Comparison of ENCODE assay signal across 8 cellular contexts in the genomic region with DNA sequence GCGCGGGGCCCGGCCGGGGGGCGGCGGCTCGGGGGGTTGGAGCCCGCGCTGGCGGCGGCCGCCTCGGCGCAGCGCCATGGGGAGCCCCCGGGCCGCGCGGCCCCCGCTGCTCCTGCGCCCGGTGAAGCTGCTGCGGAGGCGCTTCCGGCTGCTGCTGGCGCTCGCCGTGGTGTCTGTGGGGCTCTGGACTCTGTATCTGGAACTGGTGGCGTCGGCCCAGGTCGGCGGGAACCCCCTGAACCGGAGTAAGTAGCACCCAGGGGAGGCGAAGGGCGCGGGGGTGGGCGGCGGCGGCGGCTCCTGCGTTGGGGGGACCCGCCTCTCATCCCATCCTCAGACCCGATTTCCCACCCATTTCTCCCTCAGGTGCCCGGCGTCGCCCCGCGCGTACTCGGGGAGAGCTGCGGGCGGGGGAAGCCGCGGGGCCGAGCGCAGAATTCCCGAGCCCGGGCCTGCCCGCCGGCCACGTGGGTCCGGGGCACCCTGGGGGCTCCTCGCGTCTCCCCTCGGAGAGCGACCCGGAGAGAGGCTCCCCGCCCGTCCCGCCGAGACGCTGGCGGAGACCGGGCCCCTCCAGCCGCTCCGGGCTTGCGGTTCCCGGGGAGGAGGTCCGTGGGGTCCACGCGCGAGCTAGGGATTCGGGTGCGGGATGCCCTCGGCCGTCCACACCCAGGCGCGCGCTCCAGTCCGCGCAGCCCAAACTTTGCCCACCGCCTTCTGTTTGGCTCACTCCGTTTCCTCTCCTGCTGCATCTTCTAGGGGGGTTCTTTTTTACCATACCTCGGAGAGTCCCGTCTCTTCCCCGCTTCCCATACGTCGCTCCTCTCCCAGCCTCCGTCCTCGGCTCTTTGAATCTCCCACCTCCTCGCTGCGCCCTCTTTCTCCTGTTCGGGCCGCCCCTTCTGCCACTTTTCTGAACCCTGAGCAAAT. TPM values are rescaled to one million over a fixed set of nuclear protein-coding genes. Genes with fewer than 3 reads are reported as not detected.
A peak's percentile ranks its signal among the peaks of the same experiment; 100 is the strongest.
DNase-seq lines count a peak whose midpoint lies in the region; ATAC-seq and TF ChIP-seq lines count a peak whose summit lies in the region.

No MANE protein-coding gene starts in this region.

- H3K4me1 ChIP-seq in esophagus (ENCODE audit: control insufficient read depth in 2 of 2, insufficient read depth in 2 of 2, low read length in 1 of 2): peaks cover 2 to 3% of the 10 kb centered on the region in 2 donors

- H3K27ac ChIP-seq in esophagus (ENCODE audit: low read depth in 2 of 2, low read length in 1 of 2): no peak overlapping the region

- TF ChIP-seq CTCF in AG04449 (IDR thresholded peaks at IDR 0.05; ENCODE audit: insufficient read depth, low read length, missing control alignments) (no peak), omental fat pad (IDR thresholded peaks at IDR 0.05) (no peak)

- 3 to 6% methylated on average over 68 to 104 of the region's 104 CpGs for WGBS in esophagus, 2 donors

- H3K36me3 ChIP-seq in esophagus (ENCODE audit: control insufficient read depth in 2 of 2, insufficient read depth in 2 of 2, low read length in 1 of 2): no peaks in the 10 kb centered on the region

- DNase-seq in AG04449 (ENCODE audit: low read depth, low spot score) (no peak), HT-29 (ENCODE audit: low spot score) (peak; percentile 12), omental fat pad (ENCODE audit: low spot score) (no peak), DMS153 (lab: John Stamatoyannopoulos, UW) (no peak), Kasumi-1 (lab: John Stamatoyannopoulos, UW) (no peak)
- DNase-seq in activated CD8-positive, alpha-beta memory T cell treated with anti-CD3 and anti-CD28 coated beads for 24 hours: peak; percentile 71

- ATAC-seq in omental fat pad (ENCODE audit: low FRiP score): peak; percentile 61
- no peak for ATAC-seq in HG03571 (IDR thresholded peaks at IDR 0.05; ENCODE audit: unreplicated experiment)

- POLR2A ChIA-PET in AG04449 (lab: Yijun Ruan, JAX): no interaction called here

- peaks cover 0 to 4% of the 10 kb centered on the region in 2 donors for H3K27me3 ChIP-seq in esophagus (ENCODE audit: control insufficient read depth in 1 of 2, insufficient read depth in 2 of 2, low read length in 2 of 2)

- H3K9me3 ChIP-seq in esophagus (ENCODE audit: control insufficient read depth in 2 of 2, insufficient read depth in 1 of 2, low read depth in 1 of 2, low read length in 1 of 2): no peaks in the 10 kb centered on the region

- CTCF ChIA-PET in AG04449 (lab: Yijun Ruan, JAX): interaction anchor here (1.0 to 12.0 kb wide), 3 partner anchors 7 to 87 kb away, joined by 5 to 157 read pairs (median 44); no protein-coding TSS in a partner anchor

- H3K4me3 ChIP-seq in AG04449 (ENCODE audit: low read depth, low read length): peak overlapping the region; percentile 43
- peak overlapping the region; percentile 50 to 58 for H3K4me3 ChIP-seq in esophagus (ENCODE audit: low read depth in 1 of 2, low read length in 2 of 2)

RNA-seq across cellular contexts. Expression of a gene that starts 0.8 kb away (rescaled TPM):
- total RNA-seq in HT-29 (2014; rRNA removed; shearing (Covaris generic)): 25.5 and 30.8 TPM in 2 replicates
- 1 to 10 TPM; 8.1 to 8.9 TPM for polyA plus RNA-seq in esophagus
- total RNA-seq in omental fat pad: under 1 TPM in 3 of 4 donors, not detected in 1; 0.13 to 0.60 (median 0.28) TPM

RNA-seq across cellular contexts. Expression of a gene that starts 59.1 kb away (rescaled TPM):
- total RNA-seq in HT-29 (2014; rRNA removed; shearing (Covaris generic)): 3.5 and 6.1 TPM in 2 replicates
- 1 to 10 TPM; 4.7 to 4.8 TPM for polyA plus RNA-seq in esophagus
- total RNA-seq in omental fat pad: 1 to 10 TPM; 4.2 to 9.6 (median 5.5) TPM

Comparison
In these comparisons a context has a peak if more than half of its experiments do, and no peak if none do; other contexts are left out.
1. DNase-seq: peak in HT-29 (single experiment) and activated CD8-positive, alpha-beta memory T cell treated with anti-CD3 and anti-CD28 coated beads for 24 hours (single experiment); none in AG04449 (single experiment), omental fat pad (single experiment), DMS153 (single experiment) and Kasumi-1 (0 of 2).
2. RNA of a gene that starts 0.8 kb away (total RNA-seq): 25.5 to 30.8 TPM in HT-29; 0.13 to 0.60 TPM in omental fat pad; every median in the first group is over 10 times any median in the second.